19 cellular contexts compared by ENCODE assay signal in genomic region chr6:39932386-39932785, GRCh38. TPM values are rescaled to one million over a fixed set of nuclear protein-coding genes. Genes with fewer than 3 reads are reported as not detected.
DNase-seq lines count a peak whose midpoint lies in the region; ATAC-seq and TF ChIP-seq lines count a peak whose summit lies in the region.
"Had no signal": no experiment of that assay in that cellular context is flagged by ENCODE, and none has a peak within 500 bp of the region (broad histone marks: within the 10 kb centered on the region; RNA-seq: fewer than 3 reads in every experiment).

No MANE protein-coding gene starts in this region.

- peak overlapping the region; percentile 80 for H3K4me2 ChIP-seq in H9 (ENCODE audit: insufficient read depth, insufficient read length, low read length)

- H3K36me3 Mint-ChIP-seq in H9 (ENCODE audit: insufficient read depth in 1 of 3, low read depth in 3 of 3): peaks cover 10 to 16% (median 15%) of the 10 kb centered on the region in 3 experiments
- no peaks in the 10 kb centered on the region for H3K36me3 Mint-ChIP-seq in natural killer cell treated with Interleukin-12 subunit alpha and Interleukin-12 subunit beta and Interleukin-15 and Interleukin-18, amount 100 ng/mL, for 72 hours
- H3K36me3 Mint-ChIP-seq in effector memory CD8-positive, alpha-beta T cell (ENCODE audit: insufficient read depth): no peaks in the 10 kb centered on the region
- H3K36me3 Mint-ChIP-seq: activated naive CD8-positive, alpha-beta T cell treated with anti-CD3 and anti-CD28 coated beads, Interleukin-2, amount 10 ng/mL, durations not matched to agents 7 days and 5 days; IgD-negative memory B cell; naive B cell had no signal

- H3K79me1 ChIP-seq in H9 (ENCODE audit: insufficient read depth, low read depth, low read length, poor library complexity, severe bottlenecking): no peaks in the 10 kb centered on the region

- H3K18ac ChIP-seq in H9 (ENCODE audit: insufficient read length, low read depth, low read length): no peak overlapping the region

- intact Hi-C loops in lower lobe of right lung (cut with DNase I): no loop called here

- H3K79me2 ChIP-seq in H9 (ENCODE audit: insufficient read depth, low read length): no peaks in the 10 kb centered on the region

- no peak overlapping the region for H3K4me3 Mint-ChIP-seq in H9
- no peak overlapping the region for H3K4me3 Mint-ChIP-seq in natural killer cell treated with Interleukin-12 subunit alpha and Interleukin-12 subunit beta and Interleukin-15 and Interleukin-18, amount 100 ng/mL, for 72 hours
- no peak overlapping the region for H3K4me3 Mint-ChIP-seq in effector memory CD8-positive, alpha-beta T cell
- H3K4me3 Mint-ChIP-seq: activated B cell treated with CpG ODN at 0.5 μM for 24 hours, IgD-negative memory B cell had no signal

- no peak overlapping the region for H2BK12ac ChIP-seq in H9 (ENCODE audit: insufficient read length, low read depth, low read length)

- no peaks in the 10 kb centered on the region for H4K20me1 ChIP-seq in H9 (ENCODE audit: control insufficient read depth, insufficient read depth, insufficient read length)

- H4K5ac ChIP-seq in H9 (ENCODE audit: insufficient read length, low read depth, low read length): no peak overlapping the region

- no peak overlapping the region for H2BK20ac ChIP-seq in H9 (ENCODE audit: low read depth, low read length, poor library complexity, severe bottlenecking)

- no peak overlapping the region for H3K4me3 ChIP-seq in WERI-Rb-1 (ENCODE audit: low read depth, low read length)
- H3K4me3 ChIP-seq in lower lobe of right lung: peak overlapping the region; percentile 85
- H3K4me3 ChIP-seq: prostate gland had no signal

- H3K27me3 Mint-ChIP-seq in H9 (ENCODE audit: low read depth): peaks cover 17% of the 10 kb centered on the region
- H3K27me3 Mint-ChIP-seq in natural killer cell treated with Interleukin-12 subunit alpha and Interleukin-12 subunit beta and Interleukin-15 and Interleukin-18, amount 100 ng/mL, for 72 hours: peaks cover 6 to 7% of the 10 kb centered on the region in 2 donors
- peaks cover 39 to 54% of the 10 kb centered on the region in 2 donors for H3K27me3 Mint-ChIP-seq in effector memory CD8-positive, alpha-beta T cell

- H2BK5ac ChIP-seq in H9 (ENCODE audit: insufficient read length, low read length): no peak overlapping the region

- ATAC-seq in lower lobe of right lung (no peak), HG02610 (IDR thresholded peaks at IDR 0.05; ENCODE audit: unreplicated experiment) (no peak)
- no peak for ATAC-seq in natural killer cell treated with Interleukin-12 subunit alpha and Interleukin-12 subunit beta and Interleukin-15 and Interleukin-18, amount 100 ng/mL, for 72 hours
- no peak for ATAC-seq in effector memory CD8-positive, alpha-beta T cell (replicated peaks)

- H3K9me3 ChIP-seq in H9 (ENCODE audit: control insufficient read depth, low read depth, low read length) (no peaks in the 10 kb centered on the region), WERI-Rb-1 (ENCODE audit: severe bottlenecking) (no peaks in the 10 kb centered on the region), lower lobe of right lung (no peaks in the 10 kb centered on the region)
- H3K9me3 ChIP-seq: prostate gland had no signal

- H2AFZ ChIP-seq in H9 (ENCODE audit: low read length): no peak overlapping the region

- peaks cover 4% of the 10 kb centered on the region for H3K23me2 ChIP-seq in H9 (ENCODE audit: insufficient read length, low read depth, low read length, poor library complexity, severe bottlenecking)

- H3K27me3 ChIP-seq in H9 (ENCODE audit: insufficient read depth, low read length) (no peaks in the 10 kb centered on the region; the same call in 1 of the 2 replicates), WERI-Rb-1 (ENCODE audit: insufficient read depth, low read depth, severe bottlenecking) (no peaks in the 10 kb centered on the region), lower lobe of right lung (ENCODE audit: low read depth) (peaks cover 6% of the 10 kb centered on the region)

- H3K56ac ChIP-seq in H9 (ENCODE audit: insufficient read length, low read depth, low read length): no peak overlapping the region

- no peak overlapping the region for H3K4ac ChIP-seq in H9 (ENCODE audit: low read depth, low read length)

- H3K27ac ChIP-seq in H9 (ENCODE audit: insufficient read length, low read depth, low read length) (no peak overlapping the region), WERI-Rb-1 (peak overlapping the region; percentile 57), lower lobe of right lung (peak overlapping the region; percentile 88), substantia nigra (ENCODE audit: low read depth, low read length, poor library complexity, severe bottlenecking) (peak overlapping the region; percentile 68)
- H3K27ac ChIP-seq: prostate gland had no signal

- no peak overlapping the region for H4K91ac ChIP-seq in H9 (ENCODE audit: insufficient read length, low read depth, low read length)

- H3K9me3 Mint-ChIP-seq in H9: peaks cover 0 to 5% of the 10 kb centered on the region in 2 experiments; a peak in 2 of 5 replicates
- no peaks in the 10 kb centered on the region for H3K9me3 Mint-ChIP-seq in natural killer cell treated with Interleukin-12 subunit alpha and Interleukin-12 subunit beta and Interleukin-15 and Interleukin-18, amount 100 ng/mL, for 72 hours
- H3K9me3 Mint-ChIP-seq in effector memory CD8-positive, alpha-beta T cell: no peaks in the 10 kb centered on the region
- H3K9me3 Mint-ChIP-seq: activated B cell treated with CpG ODN at 0.5 μM for 24 hours; activated naive CD8-positive, alpha-beta T cell treated with anti-CD3 and anti-CD28 coated beads, Interleukin-2, amount 10 ng/mL, durations not matched to agents 7 days and 5 days; IgD-negative memory B cell had no signal

- H2BK120ac ChIP-seq in H9 (ENCODE audit: low read depth, low read length, poor library complexity, severe bottlenecking): no peak overlapping the region

- H3K36me3 ChIP-seq in WERI-Rb-1 (no peaks in the 10 kb centered on the region; the same call in 1 of the 2 replicates), lower lobe of right lung (no peaks in the 10 kb centered on the region)
- H3K36me3 ChIP-seq: prostate gland had no signal

- WGBS in H9 (ENCODE audit: extremely low coverage, insufficient read length, low lambda C conversion rate): no CpG with 5 or more reads among the region's 6 CpGs

- no peak overlapping the region for H4K8ac ChIP-seq in H9 (replicated peaks; ENCODE audit: insufficient read length, low read depth, low read length)

- no peak overlapping the region; the same call in 1 of the 2 replicates for H3K14ac ChIP-seq in H9 (ENCODE audit: insufficient read depth, low read length)

- H2BK15ac ChIP-seq in H9 (ENCODE audit: low read depth, low read length): no peak overlapping the region

- no peak overlapping the region for H3K9ac ChIP-seq in H9 (ENCODE audit: extremely low read depth, insufficient read length, low read length)

- no peak overlapping the region for H3K23ac ChIP-seq in H9 (ENCODE audit: insufficient read length, low read depth, low read length)

- no peaks in the 10 kb centered on the region for H3K4me1 ChIP-seq in H9 (ENCODE audit: insufficient read depth, low read length)
- peaks cover 52% of the 10 kb centered on the region for H3K4me1 ChIP-seq in lower lobe of right lung
- H3K4me1 ChIP-seq: prostate gland had no signal

- TF ChIP-seq CTCF in H9 (conservative IDR thresholded peaks at IDR 0.05) (no peak), WERI-Rb-1 (IDR thresholded peaks at IDR 0.05; ENCODE audit: low read depth, low read length) (no peak), lower lobe of right lung (IDR thresholded peaks at IDR 0.05) (no peak)

- peaks cover 31 to 32% of the 10 kb centered on the region in 2 experiments for H3K4me1 Mint-ChIP-seq in H9
- H3K4me1 Mint-ChIP-seq in natural killer cell treated with Interleukin-12 subunit alpha and Interleukin-12 subunit beta and Interleukin-15 and Interleukin-18, amount 100 ng/mL, for 72 hours (ENCODE audit: low read depth in 2 of 2): peaks cover 5 to 9% of the 10 kb centered on the region in 2 donors
- peaks cover 3 to 5% of the 10 kb centered on the region in 2 donors for H3K4me1 Mint-ChIP-seq in effector memory CD8-positive, alpha-beta T cell (ENCODE audit: low read depth in 2 of 2)

- no peak for DNase-seq in H9
- peak; percentile 93 for DNase-seq in WERI-Rb-1
- no peak for DNase-seq in lower lobe of right lung
- no peak for DNase-seq in substantia nigra (lab: John Stamatoyannopoulos, UW)
- DNase-seq in natural killer cell treated with Interleukin-12 subunit alpha and Interleukin-12 subunit beta and Interleukin-15 and Interleukin-18, amount 100 ng/mL, for 72 hours (ENCODE audit: low spot score): no peak
- DNase-seq in NOMO-1 (lab: John Stamatoyannopoulos, UW; ENCODE audit: unreplicated experiment in 2 of 2): no peak
- DNase-seq in effector memory CD8-positive, alpha-beta T cell: no peak
- DNase-seq: activated B cell treated with CpG ODN at 0.5 μM for 24 hours; activated naive CD8-positive, alpha-beta T cell treated with anti-CD3 and anti-CD28 coated beads, Interleukin-2, amount 10 ng/mL, durations not matched to agents 7 days and 5 days; EL; glutamatergic neuron; MV-4-11; naive B cell; NCI-H1930; SHP77 treated with DMSO at 0.1 percent for 48 hours had no signal

- no peak overlapping the region for H3K27ac Mint-ChIP-seq in H9
- no peak overlapping the region for H3K27ac Mint-ChIP-seq in natural killer cell treated with Interleukin-12 subunit alpha and Interleukin-12 subunit beta and Interleukin-15 and Interleukin-18, amount 100 ng/mL, for 72 hours
- peak overlapping the region in 1 of 2 donors; percentile 4 for H3K27ac Mint-ChIP-seq in effector memory CD8-positive, alpha-beta T cell
- H3K27ac Mint-ChIP-seq: activated B cell treated with CpG ODN at 0.5 μM for 24 hours; activated naive CD8-positive, alpha-beta T cell treated with anti-CD3 and anti-CD28 coated beads, Interleukin-2, amount 10 ng/mL, durations not matched to agents 7 days and 5 days had no signal

- no peak overlapping the region for H2AK5ac ChIP-seq in H9 (ENCODE audit: insufficient read length, low read length)

- no peak overlapping the region for H3T11ph ChIP-seq in H9 (ENCODE audit: low read length)

RNA-seq across cellular contexts. Expression of gene MOCS1, which starts 1.9 kb away (rescaled TPM):
- total RNA-seq in H9 (2021) (14.0 and 15.2 TPM in 2 replicates), lower lobe of right lung (22.9 TPM)
- 1 to 10 TPM; 2.0 to 2.1 TPM for total RNA-seq in natural killer cell treated with Interleukin-12 subunit alpha and Interleukin-12 subunit beta and Interleukin-15 and Interleukin-18, amount 100 ng/mL, for 72 hours
- total RNA-seq: OCI-LY7 had no signal
